Comparison of ENCODE assay signal across 29 cellular contexts in the genomic region with DNA sequence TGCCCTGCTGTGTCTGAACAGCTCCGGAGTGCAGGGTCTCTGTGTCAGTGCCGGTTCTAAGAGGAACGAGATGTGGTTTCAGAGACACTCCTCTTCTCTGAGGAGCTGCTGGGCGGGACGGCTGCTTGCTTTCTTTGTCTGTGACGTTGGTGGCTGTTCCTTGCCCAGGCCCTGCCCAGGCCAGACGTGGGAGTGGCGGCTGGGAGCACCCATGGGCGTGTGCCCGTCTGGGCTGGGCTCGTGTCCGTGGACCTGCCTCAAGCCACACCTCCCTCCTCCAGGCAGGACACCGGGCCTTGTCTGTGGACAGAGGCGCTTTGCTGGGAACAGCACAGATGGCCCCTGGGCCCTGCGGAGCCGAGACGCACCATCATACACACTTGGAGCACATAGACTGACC. TPM values are rescaled to one million over a fixed set of nuclear protein-coding genes. Genes with fewer than 3 reads are reported as not detected.
DNase-seq lines count a peak whose midpoint lies in the region; ATAC-seq and TF ChIP-seq lines count a peak whose summit lies in the region.
"Had no signal": no experiment of that assay in that cellular context is flagged by ENCODE, and none has a peak within 500 bp of the region (broad histone marks: within the 10 kb centered on the region; RNA-seq: fewer than 3 reads in every experiment).

No MANE protein-coding gene starts in this region.

- H3K9me3 Mint-ChIP-seq in activated CD4-positive, alpha-beta T cell treated with anti-CD3 and anti-CD28 coated beads for 36 hours (ENCODE audit: low read depth): no peaks in the 10 kb centered on the region
- no peaks in the 10 kb centered on the region for H3K9me3 Mint-ChIP-seq in memory B cell
- H3K9me3 Mint-ChIP-seq in stimulated activated naive B cell treated with anti-CD40 and anti-IgM and Interleukin-4, amounts not matched to agents 10 μg/mL and 1 μg/mL and 100 μg/mL, for 72 hours: peaks cover 0 to 2% of the 10 kb centered on the region in 2 donors
- H3K9me3 Mint-ChIP-seq: activated naive CD8-positive, alpha-beta T cell treated with anti-CD3 and anti-CD28 coated beads for 36 hours; GM23338; naive thymus-derived CD8-positive, alpha-beta T cell had no signal

- TF ChIP-seq CTCF in colonic mucosa (IDR thresholded peaks at IDR 0.05): no peak

- peak; percentile 9 for ATAC-seq in activated CD4-positive, alpha-beta T cell treated with anti-CD3 and anti-CD28 coated beads for 36 hours
- no peak for ATAC-seq in memory B cell (ENCODE audit: low read depth)
- ATAC-seq in stimulated activated naive B cell treated with anti-CD40 and anti-IgM and Interleukin-4, amounts not matched to agents 10 μg/mL and 1 μg/mL and 100 μg/mL, for 72 hours (replicated peaks): no peak
- no peak for ATAC-seq in HG02610 (IDR thresholded peaks at IDR 0.05; ENCODE audit: unreplicated experiment)
- ATAC-seq: GM23338; naive thymus-derived CD8-positive, alpha-beta T cell; Right ventricle myocardium inferior; stimulated activated naive CD8-positive, alpha-beta T cell treated with anti-CD3 and anti-CD28 coated beads, Interleukin-15, Interleukin-2, amounts not matched to agents 100 U/mL and 50 U/mL, for 24 hours had no signal

- no peak overlapping the region for H3K9ac ChIP-seq in colonic mucosa (ENCODE audit: low read depth in 2 of 2, low read length in 2 of 2)

- no peak overlapping the region for H3K4me3 ChIP-seq in colonic mucosa
- H3K4me3 ChIP-seq: GM23338, skin epidermis, testis had no signal

- no peaks in the 10 kb centered on the region for H3K27me3 ChIP-seq in colonic mucosa
- H3K27me3 ChIP-seq: testis had no signal

- no peak for DNase-seq in activated CD4-positive, alpha-beta T cell treated with anti-CD3 and anti-CD28 coated beads for 36 hours
- DNase-seq in activated CD4-positive, alpha-beta T cell treated with anti-CD3 and anti-CD28 coated beads for 48 hours: no peak
- DNase-seq in colonic mucosa (peak; percentile 48), memory B cell (ENCODE audit: low spot score in 2 of 2) (no peak), SIG-M5 treated with dmso at 0.1 percent for 504 hours (lab: John Stamatoyannopoulos, UW; ENCODE audit: unreplicated experiment) (no peak), hippocampal formation (lab: John Stamatoyannopoulos, UW) (no peak)
- no peak for DNase-seq in stimulated activated naive B cell treated with anti-CD40 and anti-IgM and Interleukin-4, amounts not matched to agents 10 μg/mL and 1 μg/mL and 100 μg/mL, for 72 hours
- DNase-seq: activated effector memory CD4-positive, alpha-beta T cell treated with Interleukin-2 at 50 U/mL for 16 hours; activated naive CD8-positive, alpha-beta T cell treated with anti-CD3 and anti-CD28 coated beads for 36 hours; anterior cingulate cortex; effector CD8-positive, alpha-beta T cell; islet precursor cell; midbrain; naive thymus-derived CD8-positive, alpha-beta T cell; NCI-H1436 treated with DMSO at 0.1 percent for 48 hours; NCI-H2081 treated with DMSO at 0.1 percent for 48 hours; NCI-H2227 treated with DMSO at 0.1 percent for 48 hours; NCI-H526 treated with DMSO at 0.1 percent for 48 hours; NK-92 treated with Interleukin-12 subunit alpha and Interleukin-12 subunit beta, amount 100 ng/mL, for 24 hours; nucleus accumbens; stimulated activated naive CD8-positive, alpha-beta T cell treated with anti-CD3 and anti-CD28 coated beads, Interleukin-15, Interleukin-2, amounts not matched to agents 100 U/mL and 50 U/mL, for 24 hours; T-helper 2 cell; testis had no signal

- CTCF ChIA-PET in activated CD4-positive, alpha-beta T cell treated with anti-CD3 and anti-CD28 coated beads for 36 hours (lab: Charles Lee): no interaction called here

- peaks cover 55% of the 10 kb centered on the region for H3K4me1 Mint-ChIP-seq in activated CD4-positive, alpha-beta T cell treated with anti-CD3 and anti-CD28 coated beads for 36 hours
- H3K4me1 Mint-ChIP-seq in memory B cell: peaks cover 45% of the 10 kb centered on the region
- peaks cover 54 to 72% of the 10 kb centered on the region in 2 donors for H3K4me1 Mint-ChIP-seq in stimulated activated naive B cell treated with anti-CD40 and anti-IgM and Interleukin-4, amounts not matched to agents 10 μg/mL and 1 μg/mL and 100 μg/mL, for 72 hours

- intact Hi-C loops in activated CD4-positive, alpha-beta T cell treated with anti-CD3 and anti-CD28 coated beads for 36 hours (cut with DNase I, micrococcal nuclease): no loop called here
- intact Hi-C loops in colonic mucosa (cut with DNase I): no loop called here

- H3K27ac Mint-ChIP-seq in activated CD4-positive, alpha-beta T cell treated with anti-CD3 and anti-CD28 coated beads for 36 hours: no peak overlapping the region
- H3K27ac Mint-ChIP-seq in memory B cell: peak overlapping the region; percentile 20
- H3K27ac Mint-ChIP-seq in stimulated activated naive B cell treated with anti-CD40 and anti-IgM and Interleukin-4, amounts not matched to agents 10 μg/mL and 1 μg/mL and 100 μg/mL, for 72 hours: peak overlapping the region; percentile 57
- H3K27ac Mint-ChIP-seq: activated naive CD8-positive, alpha-beta T cell treated with anti-CD3 and anti-CD28 coated beads for 36 hours; GM23338 had no signal

- H3K27ac ChIP-seq in colonic mucosa: no peak overlapping the region
- H3K27ac ChIP-seq: 22Rv1, HL-60, testis had no signal

- H3K36me3 Mint-ChIP-seq in activated CD4-positive, alpha-beta T cell treated with anti-CD3 and anti-CD28 coated beads for 36 hours (ENCODE audit: low read depth): peaks cover 59% of the 10 kb centered on the region
- peaks cover 6% of the 10 kb centered on the region for H3K36me3 Mint-ChIP-seq in memory B cell
- H3K36me3 Mint-ChIP-seq in stimulated activated naive B cell treated with anti-CD40 and anti-IgM and Interleukin-4, amounts not matched to agents 10 μg/mL and 1 μg/mL and 100 μg/mL, for 72 hours: peaks cover 68 to 77% of the 10 kb centered on the region in 2 donors

- POLR2A ChIA-PET in activated CD4-positive, alpha-beta T cell treated with anti-CD3 and anti-CD28 coated beads for 36 hours (lab: Charles Lee): no interaction called here

- no peaks in the 10 kb centered on the region for H3K4me1 ChIP-seq in colonic mucosa
- H3K4me1 ChIP-seq: testis had no signal

- H3K36me3 ChIP-seq in colonic mucosa: no peaks in the 10 kb centered on the region

- no peak overlapping the region for H3K4me3 Mint-ChIP-seq in activated CD4-positive, alpha-beta T cell treated with anti-CD3 and anti-CD28 coated beads for 36 hours
- no peak overlapping the region for H3K4me3 Mint-ChIP-seq in memory B cell
- H3K4me3 Mint-ChIP-seq in stimulated activated naive B cell treated with anti-CD40 and anti-IgM and Interleukin-4, amounts not matched to agents 10 μg/mL and 1 μg/mL and 100 μg/mL, for 72 hours: peak overlapping the region in 1 of 2 donors; percentile 25
- H3K4me3 Mint-ChIP-seq: activated naive CD8-positive, alpha-beta T cell treated with anti-CD3 and anti-CD28 coated beads for 36 hours; GM23338; naive thymus-derived CD8-positive, alpha-beta T cell had no signal

- no peaks in the 10 kb centered on the region for H3K27me3 Mint-ChIP-seq in activated CD4-positive, alpha-beta T cell treated with anti-CD3 and anti-CD28 coated beads for 36 hours
- H3K27me3 Mint-ChIP-seq in memory B cell: no peaks in the 10 kb centered on the region
- H3K27me3 Mint-ChIP-seq in stimulated activated naive B cell treated with anti-CD40 and anti-IgM and Interleukin-4, amounts not matched to agents 10 μg/mL and 1 μg/mL and 100 μg/mL, for 72 hours: no peaks in the 10 kb centered on the region
- H3K27me3 Mint-ChIP-seq: activated naive CD8-positive, alpha-beta T cell treated with anti-CD3 and anti-CD28 coated beads for 36 hours; naive thymus-derived CD8-positive, alpha-beta T cell had no signal

- no peaks in the 10 kb centered on the region for H3K9me3 ChIP-seq in colonic mucosa
- H3K9me3 ChIP-seq: testis had no signal

RNA-seq across cellular contexts. Expression of gene NFATC1, which starts 45.0 kb away (rescaled TPM):
- 100 to 1,000 TPM in 1 of 2 experiments, 10 to 100 TPM in 1; 96.0 to 104 TPM for total RNA-seq in activated CD4-positive, alpha-beta T cell treated with anti-CD3 and anti-CD28 coated beads for 36 hours
- total RNA-seq in colonic mucosa: 1 to 10 TPM; 1.6 to 4.3 TPM

Comparison
In these comparisons a context has a peak if more than half of its experiments do, and no peak if none do; other contexts are left out.
1. RNA of gene NFATC1, which starts 45.0 kb away (total RNA-seq): 96.0 to 104 TPM in activated CD4-positive, alpha-beta T cell treated with anti-CD3 and anti-CD28 coated beads for 36 hours; 1.6 to 4.3 TPM in colonic mucosa; every median in the first group is over 10 times any median in the second.